8 cellular contexts compared by ENCODE assay signal in genomic region chr1:184664042-184664659, GRCh38.
DNase-seq lines count a peak whose midpoint lies in the region; ATAC-seq and TF ChIP-seq lines count a peak whose summit lies in the region.

No MANE protein-coding gene starts in this region.

- H3K27ac ChIP-seq in mesendoderm (ENCODE audit: low read depth, low read length), result no peak overlapping the region

- no peak overlapping the region for H3K18ac ChIP-seq in mesendoderm (ENCODE audit: low read length)

- peak; percentile 90 for TF ChIP-seq CTCF in epithelial cell of esophagus (IDR thresholded peaks at IDR 0.05; ENCODE audit: insufficient read depth, low read depth, low read length, missing control alignments)

- peak; percentile 64 for ATAC-seq in GM19023 (IDR thresholded peaks at IDR 0.05; ENCODE audit: unreplicated experiment)

- peak overlapping the region; percentile 51 for H3K4me2 ChIP-seq in mesendoderm (ENCODE audit: low read length)

- no peak overlapping the region for H3K4ac ChIP-seq in mesendoderm (ENCODE audit: low read depth, low read length)

- H3K23ac ChIP-seq in mesendoderm (ENCODE audit: low read length), result no peak overlapping the region

- peak overlapping the region; percentile 77 for H3K56ac ChIP-seq in mesendoderm (ENCODE audit: low read length)

- H3K79me1 ChIP-seq in mesendoderm (ENCODE audit: low read length), result no peaks in the 10 kb centered on the region

- no peaks in the 10 kb centered on the region for H3K79me2 ChIP-seq in mesendoderm (ENCODE audit: control insufficient read depth, insufficient read depth, low read length)

- no peak overlapping the region for H2BK15ac ChIP-seq in mesendoderm (replicated peaks; ENCODE audit: low read depth)

- no peak overlapping the region for H2AK5ac ChIP-seq in mesendoderm (ENCODE audit: low read length)

- H2BK120ac ChIP-seq in mesendoderm (ENCODE audit: low read depth, low read length), result no peak overlapping the region

- no peak overlapping the region for H2BK5ac ChIP-seq in mesendoderm (ENCODE audit: low read length)

- H3K4me3 ChIP-seq in epithelial cell of esophagus (ENCODE audit: low read length) (peak overlapping the region; percentile 46), mesendoderm (ENCODE audit: low read length) (no peak overlapping the region)

- WGBS in mesendoderm (ENCODE audit: extremely low coverage, insufficient coverage, low lambda C conversion rate), result no CpG with 5 or more reads among the region's 40 CpGs

- H4K5ac ChIP-seq in mesendoderm (ENCODE audit: low read length), result no peak overlapping the region

- peak overlapping the region; percentile 36 for H3K9ac ChIP-seq in mesendoderm (ENCODE audit: low read length)

- peak; percentile 86 for DNase-seq in Ammon's horn (ENCODE audit: low spot score)
- DNase-seq in M059J (ENCODE audit: low read depth), result peak; percentile 59
- DNase-seq in activated CD4-positive, alpha-beta T cell treated with anti-CD3 and anti-CD28 coated beads, Interleukin-2, amount 50 U/mL, for 1 hour, result peak; percentile 14
- peak; percentile 57 for DNase-seq in epithelial cell of esophagus (ENCODE audit: low read depth)
- DNase-seq in mesendoderm, result peak; percentile 83
- peak; percentile 75 for DNase-seq in stimulated activated CD8-positive, alpha-beta memory T cell treated with anti-CD3 and anti-CD28 coated beads, Interleukin-4, amount 100 ng/mL, for 48 hours
- DNase-seq in NCI-H748 (lab: John Stamatoyannopoulos, UW; ENCODE audit: unreplicated experiment), result no peak

- H3K27me3 ChIP-seq in mesendoderm (ENCODE audit: insufficient read depth, low read length, poor library complexity), result no peaks in the 10 kb centered on the region

- no peaks in the 10 kb centered on the region for H3K36me3 ChIP-seq in mesendoderm (ENCODE audit: control insufficient read depth, insufficient read depth, low read length)

- H3K4me1 ChIP-seq in mesendoderm (ENCODE audit: control insufficient read depth, low read depth, low read length), result peaks cover 10% of the 10 kb centered on the region

- H4K8ac ChIP-seq in mesendoderm (ENCODE audit: low read depth, low read length), result no peak overlapping the region
